ENCODE assay signal across 22 cellular contexts in the genomic region with DNA sequence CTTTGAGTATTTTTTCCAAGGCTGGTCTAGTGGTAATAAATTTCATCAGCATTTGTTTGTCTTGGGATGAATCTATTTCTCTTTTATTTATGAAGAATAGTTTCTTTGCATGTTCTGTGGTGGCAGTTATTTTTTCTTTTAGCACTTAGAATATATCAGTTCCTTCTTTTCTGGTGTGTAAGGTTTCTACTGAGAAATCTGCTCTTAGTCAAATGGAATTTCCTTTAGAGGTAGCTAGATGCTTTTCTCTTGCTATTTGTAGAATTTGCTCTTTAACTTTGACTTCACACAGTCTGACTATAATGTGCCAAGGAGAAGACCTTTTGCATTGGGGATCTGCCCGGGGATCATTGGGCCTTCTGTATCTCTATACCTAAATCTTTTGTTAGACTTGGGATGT. TPM values are rescaled to one million over a fixed set of nuclear protein-coding genes. Genes with fewer than 3 reads are reported as not detected.
DNase-seq lines count a peak whose midpoint lies in the region; ATAC-seq, FAIRE-seq and TF ChIP-seq lines count a peak whose summit lies in the region.
"Had no signal": no experiment of that assay in that cellular context is flagged by ENCODE, and none has a peak within 500 bp of the region (broad histone marks: within the 10 kb centered on the region; RNA-seq: fewer than 3 reads in every experiment).

No MANE protein-coding gene starts in this region.

- TF ChIP-seq POLR2A in GM12892 (IDR thresholded peaks at IDR 0.05; ENCODE audit: low read depth, low read length) = no peak

- peaks cover 47 to 66% of the 10 kb centered on the region in 2 donors for H3K4me1 Mint-ChIP-seq in stimulated activated naive B cell treated with anti-CD40 and anti-IgM and Interleukin-4, amounts not matched to agents 10 μg/mL and 1 μg/mL and 100 μg/mL, for 72 hours

- H3K36me3 ChIP-seq in brain microvascular endothelial cell (replicated peaks) = no peaks in the 10 kb centered on the region

- DNase-seq in GM12892 (ENCODE audit: insufficient read length) = no peak
- peak; percentile 65 for DNase-seq in MV-4-11 (lab: John Stamatoyannopoulos, UW)
- no peak for DNase-seq in brain microvascular endothelial cell
- DNase-seq in stimulated activated naive B cell treated with anti-CD40 and anti-IgM and Interleukin-4, amounts not matched to agents 10 μg/mL and 1 μg/mL and 100 μg/mL, for 72 hours = no peak
- DNase-seq in NCI-H128 (lab: John Stamatoyannopoulos, UW; ENCODE audit: unreplicated experiment) = no peak
- no peak for DNase-seq in NCI-H345 treated with DMSO at 0.1 percent for 48 hours (lab: John Stamatoyannopoulos, UW; ENCODE audit: unreplicated experiment)
- DNase-seq: CD8-positive, alpha-beta T cell; COR-L47; DMS153; DMS79 treated with DMSO at 0.1 percent for 48 hours; EL; GOT3; H9 had no signal

- FAIRE-seq in GM12892 (lab: Jason Lieb, UNC) = peak; percentile 63
- FAIRE-seq: A549, D721Med, G401.6, K562 had no signal

- H3K4me3 ChIP-seq in brain microvascular endothelial cell (ENCODE audit: low read depth, low read length) = no peak overlapping the region
- H3K4me3 ChIP-seq: A549, K562 had no signal

- H3K27ac ChIP-seq in brain microvascular endothelial cell = peak overlapping the region; percentile 33
- H3K27ac ChIP-seq: A549, HL-60 had no signal

- H3K36me3 Mint-ChIP-seq in stimulated activated naive B cell treated with anti-CD40 and anti-IgM and Interleukin-4, amounts not matched to agents 10 μg/mL and 1 μg/mL and 100 μg/mL, for 72 hours = peaks cover 6% of the 10 kb centered on the region in 2 donors
- H3K36me3 Mint-ChIP-seq: CD14-positive monocyte; CD8-positive, alpha-beta T cell had no signal

- peaks cover 0 to 11% of the 10 kb centered on the region in 2 donors for H3K27me3 Mint-ChIP-seq in stimulated activated naive B cell treated with anti-CD40 and anti-IgM and Interleukin-4, amounts not matched to agents 10 μg/mL and 1 μg/mL and 100 μg/mL, for 72 hours

- TF ChIP-seq CTCF in brain microvascular endothelial cell (IDR thresholded peaks at IDR 0.05; ENCODE audit: low read depth, low read length, missing control alignments) = no peak

- peaks cover 0 to 3% of the 10 kb centered on the region in 2 donors for H3K9me3 Mint-ChIP-seq in stimulated activated naive B cell treated with anti-CD40 and anti-IgM and Interleukin-4, amounts not matched to agents 10 μg/mL and 1 μg/mL and 100 μg/mL, for 72 hours

- peak overlapping the region; percentile 67 to 69 for H3K4me3 Mint-ChIP-seq in stimulated activated naive B cell treated with anti-CD40 and anti-IgM and Interleukin-4, amounts not matched to agents 10 μg/mL and 1 μg/mL and 100 μg/mL, for 72 hours
- H3K4me3 Mint-ChIP-seq: CD14-positive monocyte; CD8-positive, alpha-beta T cell; H9 had no signal

- peak overlapping the region; percentile 85 for H3K27ac Mint-ChIP-seq in stimulated activated naive B cell treated with anti-CD40 and anti-IgM and Interleukin-4, amounts not matched to agents 10 μg/mL and 1 μg/mL and 100 μg/mL, for 72 hours
- H3K27ac Mint-ChIP-seq: CD14-positive monocyte; CD8-positive, alpha-beta T cell; H9 had no signal

- peak; percentile 72 to 80 for ATAC-seq in stimulated activated naive B cell treated with anti-CD40 and anti-IgM and Interleukin-4, amounts not matched to agents 10 μg/mL and 1 μg/mL and 100 μg/mL, for 72 hours (replicated peaks)
- ATAC-seq in GM21528 (IDR thresholded peaks at IDR 0.05; ENCODE audit: low FRiP score, unreplicated experiment) = no peak
- ATAC-seq: A549; CD8-positive, alpha-beta T cell; K562 had no signal

- no peaks in the 10 kb centered on the region for H3K27me3 ChIP-seq in brain microvascular endothelial cell (replicated peaks)

- in situ Hi-C loops in brain microvascular endothelial cell (cut with HindIII; ENCODE audit: low pct_ligation_motif_present, low sequenced_read_pairs) = no loop called here

RNA-seq across cellular contexts. Expression of gene SIGLEC6, which starts 4.1 kb away (rescaled TPM):
- 1.00 TPM for polyA plus RNA-seq in GM12892 (2012; ENCODE audit: missing spikeins)
- polyA plus RNA-seq: A549, AG04450, BJ, CD14-positive monocyte had no signal

RNA-seq across cellular contexts. Expression of gene SIGLEC12, which starts 33.9 kb away (rescaled TPM):
- not detected for polyA plus RNA-seq in GM12892 (2012; ENCODE audit: missing spikeins)
- polyA plus RNA-seq: A549, AG04450, BJ had no signal

RNA-seq across cellular contexts. Expression of gene ZNF175, which starts 35.5 kb away (rescaled TPM):
- polyA plus RNA-seq in GM12892 (2012; ENCODE audit: missing spikeins) = 5.9 TPM

RNA-seq across cellular contexts. Expression of gene CEACAM18, which starts 57.2 kb away (rescaled TPM):
- polyA plus RNA-seq in GM12892 (2012; ENCODE audit: missing spikeins) = not detected
- polyA plus RNA-seq: A549, AG04450, BJ, CD14-positive monocyte had no signal
